ENCODE assay signal across 1 cellular context in genomic region chr9:69030851-69031645, GRCh38.
TF ChIP-seq lines count a peak whose summit lies in the region.

No MANE protein-coding gene starts in this region.

TF ChIP-seq in neural cell, 6 proteins besides CTCF, POLR2A, EP300 and RAD21 (continued from another document):
- TF ChIP-seq TAF1 (IDR thresholded peaks at IDR 0.05; ENCODE audit: low read depth) (no peak), EZH2 (IDR thresholded peaks at IDR 0.05; ENCODE audit: borderline replicate concordance, insufficient read depth, low read length, poor library complexity, severe bottlenecking) (no peak)
